In the genomic region with DNA sequence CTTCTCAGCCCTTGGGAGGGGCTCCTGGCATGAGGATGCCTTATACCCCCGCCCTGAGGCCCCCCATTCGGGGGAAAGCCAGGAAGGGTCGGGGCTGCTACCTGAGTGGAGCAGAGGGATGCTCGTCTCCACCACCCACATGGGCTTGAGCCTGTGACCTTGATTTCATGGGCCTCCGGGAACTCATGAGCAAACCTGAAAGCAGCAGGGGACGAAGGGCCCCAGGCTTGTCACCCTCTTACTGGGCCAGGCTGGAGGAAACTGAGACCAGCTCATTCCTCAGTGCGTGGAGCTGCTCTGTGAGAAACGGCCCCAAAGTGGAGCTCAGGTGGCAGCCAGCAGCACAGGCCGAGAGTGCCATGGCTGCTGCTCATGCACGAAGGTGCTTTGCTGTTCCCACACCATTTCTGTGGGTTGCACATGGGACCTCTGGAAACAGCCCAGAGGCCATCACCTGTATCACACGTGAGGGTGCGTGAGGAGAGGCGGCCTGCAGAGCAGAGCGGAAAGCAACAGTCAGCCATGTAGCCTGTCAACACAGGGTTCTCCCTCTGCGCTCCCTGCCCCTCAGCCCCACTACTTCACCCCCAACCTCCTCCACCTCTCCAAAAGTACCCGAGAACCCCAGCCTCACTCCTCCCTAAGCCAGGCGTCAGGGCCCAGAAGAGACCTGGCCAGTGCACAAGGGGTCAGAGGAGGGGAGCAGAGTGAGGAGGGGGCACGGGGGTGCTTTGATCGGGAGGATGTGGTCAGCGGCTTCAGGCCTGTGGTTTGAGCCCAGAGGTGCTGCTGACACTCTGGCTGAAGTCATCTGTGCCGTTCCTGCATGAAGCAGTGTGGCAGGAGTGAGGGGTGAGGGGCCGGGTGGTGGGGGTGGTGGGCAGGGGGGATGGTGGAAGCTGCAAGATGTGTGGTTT, we compare ENCODE assay signal across 1 cellular context.
TF ChIP-seq lines count a peak whose summit lies in the region.

No MANE protein-coding gene starts in this region.

TF ChIP-seq in GM23338, 12 proteins besides CTCF, POLR2A, EP300 and RAD21 (continued from another document):
- TF ChIP-seq, protein P1, sequence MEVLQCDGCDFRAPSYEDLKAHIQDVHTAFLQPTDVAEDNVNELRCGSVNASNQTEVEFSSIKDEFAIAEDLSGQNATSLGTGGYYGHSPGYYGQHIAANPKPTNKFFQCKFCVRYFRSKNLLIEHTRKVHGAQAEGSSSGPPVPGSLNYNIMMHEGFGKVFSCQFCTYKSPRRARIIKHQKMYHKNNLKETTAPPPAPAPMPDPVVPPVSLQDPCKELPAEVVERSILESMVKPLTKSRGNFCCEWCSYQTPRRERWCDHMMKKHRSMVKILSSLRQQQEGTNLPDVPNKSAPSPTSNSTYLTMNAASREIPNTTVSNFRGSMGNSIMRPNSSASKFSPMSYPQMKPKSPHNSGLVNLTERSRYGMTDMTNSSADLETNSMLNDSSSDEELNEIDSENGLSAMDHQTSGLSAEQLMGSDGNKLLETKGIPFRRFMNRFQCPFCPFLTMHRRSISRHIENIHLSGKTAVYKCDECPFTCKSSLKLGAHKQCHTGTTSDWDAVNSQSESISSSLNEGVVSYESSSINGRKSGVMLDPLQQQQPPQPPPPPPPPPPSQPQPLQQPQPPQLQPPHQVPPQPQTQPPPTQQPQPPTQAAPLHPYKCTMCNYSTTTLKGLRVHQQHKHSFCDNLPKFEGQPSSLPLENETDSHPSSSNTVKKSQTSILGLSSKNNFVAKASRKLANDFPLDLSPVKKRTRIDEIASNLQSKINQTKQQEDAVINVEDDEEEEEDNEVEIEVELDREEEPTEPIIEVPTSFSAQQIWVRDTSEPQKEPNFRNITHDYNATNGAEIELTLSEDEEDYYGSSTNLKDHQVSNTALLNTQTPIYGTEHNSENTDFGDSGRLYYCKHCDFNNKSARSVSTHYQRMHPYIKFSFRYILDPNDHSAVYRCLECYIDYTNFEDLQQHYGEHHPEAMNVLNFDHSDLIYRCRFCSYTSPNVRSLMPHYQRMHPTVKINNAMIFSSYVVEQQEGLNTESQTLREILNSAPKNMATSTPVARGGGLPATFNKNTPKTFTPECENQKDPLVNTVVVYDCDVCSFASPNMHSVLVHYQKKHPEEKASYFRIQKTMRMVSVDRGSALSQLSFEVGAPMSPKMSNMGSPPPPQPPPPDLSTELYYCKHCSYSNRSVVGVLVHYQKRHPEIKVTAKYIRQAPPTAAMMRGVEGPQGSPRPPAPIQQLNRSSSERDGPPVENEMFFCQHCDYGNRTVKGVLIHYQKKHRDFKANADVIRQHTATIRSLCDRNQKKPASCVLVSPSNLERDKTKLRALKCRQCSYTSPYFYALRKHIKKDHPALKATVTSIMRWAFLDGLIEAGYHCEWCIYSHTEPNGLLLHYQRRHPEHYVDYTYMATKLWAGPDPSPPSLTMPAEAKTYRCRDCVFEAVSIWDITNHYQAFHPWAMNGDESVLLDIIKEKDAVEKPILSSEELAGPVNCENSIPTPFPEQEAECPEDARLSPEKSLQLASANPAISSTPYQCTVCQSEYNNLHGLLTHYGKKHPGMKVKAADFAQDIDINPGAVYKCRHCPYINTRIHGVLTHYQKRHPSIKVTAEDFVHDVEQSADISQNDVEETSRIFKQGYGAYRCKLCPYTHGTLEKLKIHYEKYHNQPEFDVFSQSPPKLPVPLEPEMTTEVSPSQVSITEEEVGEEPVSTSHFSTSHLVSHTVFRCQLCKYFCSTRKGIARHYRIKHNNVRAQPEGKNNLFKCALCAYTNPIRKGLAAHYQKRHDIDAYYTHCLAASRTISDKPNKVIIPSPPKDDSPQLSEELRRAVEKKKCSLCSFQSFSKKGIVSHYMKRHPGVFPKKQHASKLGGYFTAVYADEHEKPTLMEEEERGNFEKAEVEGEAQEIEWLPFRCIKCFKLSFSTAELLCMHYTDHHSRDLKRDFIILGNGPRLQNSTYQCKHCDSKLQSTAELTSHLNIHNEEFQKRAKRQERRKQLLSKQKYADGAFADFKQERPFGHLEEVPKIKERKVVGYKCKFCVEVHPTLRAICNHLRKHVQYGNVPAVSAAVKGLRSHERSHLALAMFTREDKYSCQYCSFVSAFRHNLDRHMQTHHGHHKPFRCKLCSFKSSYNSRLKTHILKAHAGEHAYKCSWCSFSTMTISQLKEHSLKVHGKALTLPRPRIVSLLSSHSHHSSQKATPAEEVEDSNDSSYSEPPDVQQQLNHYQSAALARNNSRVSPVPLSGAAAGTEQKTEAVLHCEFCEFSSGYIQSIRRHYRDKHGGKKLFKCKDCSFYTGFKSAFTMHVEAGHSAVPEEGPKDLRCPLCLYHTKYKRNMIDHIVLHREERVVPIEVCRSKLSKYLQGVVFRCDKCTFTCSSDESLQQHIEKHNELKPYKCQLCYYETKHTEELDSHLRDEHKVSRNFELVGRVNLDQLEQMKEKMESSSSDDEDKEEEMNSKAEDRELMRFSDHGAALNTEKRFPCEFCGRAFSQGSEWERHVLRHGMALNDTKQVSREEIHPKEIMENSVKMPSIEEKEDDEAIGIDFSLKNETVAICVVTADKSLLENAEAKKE (CRISPR knock-in tag; IDR thresholded peaks at IDR 0.05): no peak
- TF ChIP-seq EZH2 (IDR thresholded peaks at IDR 0.05; ENCODE audit: low read depth, unreplicated experiment) (no peak), JUNB (IDR thresholded peaks at IDR 0.05; ENCODE audit: unreplicated experiment) (no peak)
